ENCODE assay signal across 8 cellular contexts in genomic region chr18:77054606-77055428, GRCh38.
DNase-seq lines count a peak whose midpoint lies in the region; ATAC-seq and TF ChIP-seq lines count a peak whose summit lies in the region.

No MANE protein-coding gene starts in this region.

- peak overlapping the region; percentile 99 for H3K27ac ChIP-seq in DND-41 (ENCODE audit: low read length)
- H3K27ac ChIP-seq in cardiac muscle cell = no peak overlapping the region
- H3K27ac ChIP-seq in psoas muscle = peak overlapping the region; percentile 83
- peak overlapping the region; percentile 70 for H3K27ac ChIP-seq in urinary bladder (ENCODE audit: low read depth)

- H4K20me1 ChIP-seq in DND-41 (ENCODE audit: insufficient read depth, low read length) = no peaks in the 10 kb centered on the region

- H2AFZ ChIP-seq in DND-41 (ENCODE audit: low read depth, low read length) = peak overlapping the region; percentile 51

- intact Hi-C loops in psoas muscle (cut with DNase I) = loop anchor here (1.0 to 5.0 kb wide), 3 partner anchors 54 to 77 kb away; partner anchors contain the start of gene MBP (in 1 of the 2)

- H3K9me3 ChIP-seq in DND-41 (ENCODE audit: insufficient read depth, low read length, severe bottlenecking) (no peaks in the 10 kb centered on the region), cardiac muscle cell (ENCODE audit: low read depth) (no peaks in the 10 kb centered on the region), psoas muscle (no peaks in the 10 kb centered on the region)

- H3K27me3 ChIP-seq in DND-41 (ENCODE audit: insufficient read depth, low read length, poor library complexity) = no peaks in the 10 kb centered on the region
- no peaks in the 10 kb centered on the region for H3K27me3 ChIP-seq in cardiac muscle cell
- H3K27me3 ChIP-seq in psoas muscle (ENCODE audit: insufficient read depth in 3 of 3, low read length in 2 of 3) = no peaks in the 10 kb centered on the region

- peak overlapping the region; percentile 79 for H3K4me2 ChIP-seq in DND-41 (ENCODE audit: insufficient read depth, low read length)

- H3K4me1 ChIP-seq in DND-41 (ENCODE audit: insufficient read depth, low read length) = peaks cover 79% of the 10 kb centered on the region
- H3K4me1 ChIP-seq in cardiac muscle cell (ENCODE audit: low read depth) = no peaks in the 10 kb centered on the region
- peaks cover 63% of the 10 kb centered on the region for H3K4me1 ChIP-seq in psoas muscle
- H3K4me1 ChIP-seq in urinary bladder (ENCODE audit: insufficient read depth) = peaks cover 3% of the 10 kb centered on the region

- H3K27ac Mint-ChIP-seq in IgD-negative memory B cell = peak overlapping the region; percentile 88 to 98 (median 96)
- H3K27ac Mint-ChIP-seq in activated naive CD8-positive, alpha-beta T cell = peak overlapping the region; percentile 90

- peak; percentile 76 for ATAC-seq in DND-41 (ENCODE audit: insufficient read depth, low read depth)
- peak; percentile 85 for ATAC-seq in GM21528 (IDR thresholded peaks at IDR 0.05; ENCODE audit: low FRiP score, unreplicated experiment)
- peak; percentile 80 to 84 (median 82) for ATAC-seq in psoas muscle

- H3K36me3 ChIP-seq in DND-41 (ENCODE audit: insufficient read depth, low read length) = peaks cover 16% of the 10 kb centered on the region; the same call in 1 of the 2 replicates
- H3K36me3 ChIP-seq in cardiac muscle cell = no peaks in the 10 kb centered on the region
- H3K36me3 ChIP-seq in psoas muscle (ENCODE audit: insufficient read depth in 1 of 2, low read depth in 1 of 2) = no peaks in the 10 kb centered on the region
- H3K36me3 ChIP-seq in urinary bladder (ENCODE audit: insufficient read depth) = no peaks in the 10 kb centered on the region

- peaks cover 48 to 57% (median 52%) of the 10 kb centered on the region in 3 donors for H3K4me1 Mint-ChIP-seq in IgD-negative memory B cell
- H3K4me1 Mint-ChIP-seq in activated naive CD8-positive, alpha-beta T cell (ENCODE audit: low read depth) = peaks cover 67% of the 10 kb centered on the region

- peak overlapping the region; percentile 70 to 92 (median 84) for H3K4me3 Mint-ChIP-seq in IgD-negative memory B cell
- H3K4me3 Mint-ChIP-seq in activated naive CD8-positive, alpha-beta T cell = peak overlapping the region; percentile 75

- peaks cover 47% of the 10 kb centered on the region for H3K79me2 ChIP-seq in DND-41 (ENCODE audit: insufficient read depth, low read length)

- DNase-seq in DND-41 (peak; percentile 96), SK-N-DZ (ENCODE audit: low spot score) (peak; percentile 51), cardiac muscle cell (ENCODE audit: low read depth in 1 of 2, low spot score in 1 of 2) (peak; percentile 68 to 96), psoas muscle (peak; percentile 82 to 91)

- TF ChIP-seq CTCF in DND-41 (IDR thresholded peaks at IDR 0.05; ENCODE audit: borderline replicate concordance, extremely low read depth, low read length, poor library complexity, severe bottlenecking) = peak; percentile 96
- peak; percentile 94 for TF ChIP-seq CTCF in cardiac muscle cell (IDR thresholded peaks at IDR 0.05; ENCODE audit: low read depth, low read length)
- peak; percentile 67 for TF ChIP-seq CTCF in psoas muscle (IDR thresholded peaks at IDR 0.05)

- H3K4me3 ChIP-seq in DND-41 (ENCODE audit: low read depth in 1 of 2, low read length in 2 of 2) (peak overlapping the region in 1 of 2 experiments; percentile 55; a peak in 2 of 4 replicates), cardiac muscle cell (no peak overlapping the region), psoas muscle (peak overlapping the region; percentile 27), urinary bladder (ENCODE audit: low read depth, low read length) (no peak overlapping the region)

- no peaks in the 10 kb centered on the region for H3K36me3 Mint-ChIP-seq in IgD-negative memory B cell
- peaks cover 5% of the 10 kb centered on the region for H3K36me3 Mint-ChIP-seq in activated naive CD8-positive, alpha-beta T cell

- H3K9ac ChIP-seq in DND-41 (ENCODE audit: low read depth, low read length) = peak overlapping the region; percentile 73

- H3K27me3 Mint-ChIP-seq in IgD-negative memory B cell = peaks cover 3% of the 10 kb centered on the region
- no peaks in the 10 kb centered on the region for H3K27me3 Mint-ChIP-seq in activated naive CD8-positive, alpha-beta T cell

- 9 to 12% (median 10%) methylated on average over 15 of the region's 15 CpGs for WGBS in psoas muscle, 3 donors
- WGBS in urinary bladder = 32% methylated on average over 15 of the region's 15 CpGs

- no peaks in the 10 kb centered on the region for H3K9me3 Mint-ChIP-seq in IgD-negative memory B cell
- H3K9me3 Mint-ChIP-seq in activated naive CD8-positive, alpha-beta T cell (ENCODE audit: low read depth) = no peaks in the 10 kb centered on the region
